ENCODE assay signal across 8 cellular contexts in the genomic region with DNA sequence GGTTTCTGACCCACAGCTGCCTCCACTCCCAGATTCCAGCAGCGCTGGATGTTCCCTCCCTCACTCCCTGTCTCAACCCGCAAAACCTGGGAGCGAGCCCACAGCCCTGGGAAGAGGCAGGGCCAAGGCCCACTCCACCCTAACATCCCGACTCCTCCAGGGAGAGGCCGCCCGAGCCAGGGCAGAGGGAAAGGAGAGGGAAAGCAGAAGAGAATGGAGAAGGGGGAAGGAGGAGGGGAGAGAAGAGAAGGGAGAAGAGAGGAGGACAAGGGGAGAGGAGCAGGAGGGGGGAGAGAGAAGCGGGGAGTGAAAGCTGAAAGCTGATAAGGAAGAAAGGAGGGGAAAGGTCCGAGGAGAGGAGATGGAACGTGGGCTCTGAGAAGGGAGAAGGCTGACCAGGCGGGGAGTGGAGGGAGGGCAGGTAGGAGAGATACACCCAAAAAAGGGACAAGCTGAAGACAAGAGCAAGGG.
DNase-seq lines count a peak whose midpoint lies in the region; ATAC-seq, FAIRE-seq and TF ChIP-seq lines count a peak whose summit lies in the region.

No MANE protein-coding gene starts in this region.

- H3K27ac ChIP-seq in HUES48 (ENCODE audit: low read depth, low read length) (no peak overlapping the region), GM12878 (ENCODE audit: control insufficient read depth, insufficient read depth) (no peak overlapping the region), keratinocyte (ENCODE audit: control insufficient read depth, insufficient read depth, low read length) (peak overlapping the region; percentile 19), stomach smooth muscle (ENCODE audit: low read length) (peak overlapping the region; percentile 49)

- TF ChIP-seq EP300 in GM12878 (IDR thresholded peaks at IDR 0.05; ENCODE audit: borderline replicate concordance in 1 of 2, control insufficient read depth in 1 of 2, low read depth in 2 of 2, low read length in 2 of 2) = no peak

- no peaks in the 10 kb centered on the region for H3K79me2 ChIP-seq in GM12878 (ENCODE audit: control insufficient read depth, insufficient read depth, low read length)
- no peaks in the 10 kb centered on the region for H3K79me2 ChIP-seq in keratinocyte (ENCODE audit: control insufficient read depth, insufficient read depth, low read length)

- H3K4me2 ChIP-seq in GM12878 (ENCODE audit: control insufficient read depth, insufficient read depth) (peak overlapping the region; percentile 15; the same call in 1 of the 2 replicates), keratinocyte (ENCODE audit: control insufficient read depth, extremely low read depth, insufficient read depth, low read depth, low read length) (peak overlapping the region; percentile 67)

- FAIRE-seq in GM12878 (lab: Jason Lieb, UNC) = no peak
- FAIRE-seq in keratinocyte (lab: Jason Lieb, UNC) = no peak

- H2AFZ ChIP-seq in GM12878 (ENCODE audit: control insufficient read depth, low read depth, low read length) = no peak overlapping the region
- H2AFZ ChIP-seq in keratinocyte (ENCODE audit: control insufficient read depth, low read length) = peak overlapping the region; percentile 63

- no TSS peak for BruUV-seq in GM12878 (replicated peaks; lab: Mats Ljungman, UMichigan)

- WGBS in GM12878 (ENCODE audit: insufficient coverage, insufficient replicate concordance, low lambda C conversion rate, missing lambda C conversion rate) = 28% methylated on average over 10 of the region's 10 CpGs

- in situ Hi-C loops in GM12878 (cut with MboI) = loop anchor here (10.0 to 25.0 kb wide), 2 partner anchors 551 to 1098 kb away; no protein-coding TSS in a partner anchor

- TF ChIP-seq CTCF in GM12878 (IDR thresholded peaks at IDR 0.05 in 2 of 3, conservative IDR thresholded peaks at IDR 0.05 in 1 of 3; ENCODE audit: control insufficient read depth in 2 of 3, extremely low read depth in 1 of 3, insufficient read depth in 1 of 3, low read depth in 3 of 3, low read length in 3 of 3) (no peak), keratinocyte (optimal IDR thresholded peaks at IDR 0.05 in 1 of 3, IDR thresholded peaks at IDR 0.05 in 1 of 3, conservative IDR thresholded peaks at IDR 0.05 in 1 of 3; ENCODE audit: extremely low read depth in 1 of 3, insufficient read depth in 2 of 3, low read length in 3 of 3) (no peak)

- intact Hi-C loops in GM12878 (cut with micrococcal nuclease; ENCODE audit: unreplicated experiment) = loop anchor here (10.0 kb wide), 1 partner anchor 131 kb away; no protein-coding TSS in a partner anchor

- no peak for DNase-seq in GM12878 (ENCODE audit: low read depth, low spot score)
- no peak for DNase-seq in keratinocyte (ENCODE audit: low read depth, low spot score)
- no peak for DNase-seq in left lobe of liver (ENCODE audit: low spot score)
- no peak for DNase-seq in middle frontal gyrus (ENCODE audit: extremely low spot score, low spot score)

- peak overlapping the region; percentile 55 for H3K4me3 ChIP-seq in HUES48 (ENCODE audit: low read depth, low read length)
- no peak overlapping the region for H3K4me3 ChIP-seq in GM12878
- H3K4me3 ChIP-seq in keratinocyte (ENCODE audit: control insufficient read depth in 2 of 3, extremely low read depth in 1 of 3, insufficient read depth in 2 of 3, low read depth in 1 of 3, low read length in 3 of 3) = peak overlapping the region in 2 of 3 experiments; percentile 2 to 50
- H3K4me3 ChIP-seq in stomach smooth muscle (ENCODE audit: low read length in 2 of 2) = peak overlapping the region; percentile 65 to 69

- no peaks in the 10 kb centered on the region for H3K9me1 ChIP-seq in keratinocyte (ENCODE audit: control insufficient read depth, extremely low read depth, insufficient read depth, low read length)

- H3K36me3 ChIP-seq in HUES48 (ENCODE audit: control insufficient read depth, insufficient read depth, low read length) (no peaks in the 10 kb centered on the region), GM12878 (ENCODE audit: control insufficient read depth in 2 of 2, insufficient read depth in 2 of 2, low read length in 1 of 2) (no peaks in the 10 kb centered on the region), keratinocyte (ENCODE audit: control insufficient read depth in 2 of 2, extremely low read depth in 1 of 2, insufficient read depth in 2 of 2, low read length in 2 of 2) (no peaks in the 10 kb centered on the region), stomach smooth muscle (ENCODE audit: control insufficient read depth in 2 of 2, insufficient read depth in 2 of 2, low read length in 2 of 2) (no peaks in the 10 kb centered on the region)

- H4K20me1 ChIP-seq in GM12878 (ENCODE audit: control insufficient read depth, insufficient read depth) = no peaks in the 10 kb centered on the region
- H4K20me1 ChIP-seq in keratinocyte (ENCODE audit: control insufficient read depth, extremely low read depth, insufficient read depth, low read length) = no peaks in the 10 kb centered on the region

- no peak overlapping the region for H3K9ac ChIP-seq in HUES48 (ENCODE audit: low read depth, low read length)
- no peak overlapping the region for H3K9ac ChIP-seq in GM12878 (ENCODE audit: control insufficient read depth, insufficient read depth, low read length)
- H3K9ac ChIP-seq in keratinocyte (ENCODE audit: control insufficient read depth, extremely low read depth, insufficient read depth, low read length) = peak overlapping the region; percentile 55
- peak overlapping the region; percentile 13 to 59 for H3K9ac ChIP-seq in stomach smooth muscle (ENCODE audit: low read length in 2 of 2)

- dilution Hi-C loops in keratinocyte (cut with MboI; ENCODE audit: extremely low pct_ligation_motif_present, low sequenced_read_pairs) = no loop called here

- CTCF ChIA-PET in GM12878 (lab: Yijun Ruan, JAX) = interaction anchor here (1.0 to 1.9 kb wide), 4 partner anchors 13 to 552 kb away, joined by 3 to 12 read pairs (median 4); partner anchors contain the start of gene EFNB1

- H3K4me1 ChIP-seq in HUES48 (ENCODE audit: control insufficient read depth, insufficient read depth, low read length) (peaks cover 5% of the 10 kb centered on the region; the same call in 1 of the 2 replicates), GM12878 (ENCODE audit: control insufficient read depth, insufficient read depth, low read length) (no peaks in the 10 kb centered on the region), keratinocyte (ENCODE audit: control insufficient read depth, extremely low read depth, insufficient read depth, low read length) (peaks cover 10% of the 10 kb centered on the region), stomach smooth muscle (ENCODE audit: control insufficient read depth, insufficient read depth, low read length) (peaks cover 29% of the 10 kb centered on the region)

- POLR2A ChIA-PET in GM12878 (lab: Charles Lee) = no interaction called here

- ATAC-seq in GM12878 (no peak), left lobe of liver (no peak), HG03342 (IDR thresholded peaks at IDR 0.05; ENCODE audit: unreplicated experiment) (no peak), GM19452 (IDR thresholded peaks at IDR 0.05; ENCODE audit: unreplicated experiment) (no peak)

- H3K9me3 ChIP-seq in HUES48 (ENCODE audit: control insufficient read depth, insufficient read depth, low read length) = peaks cover 19% of the 10 kb centered on the region; the same call in 1 of the 2 replicates
- H3K9me3 ChIP-seq in GM12878 (replicated peaks; ENCODE audit: control insufficient read depth, insufficient read depth, low read length) = no peaks in the 10 kb centered on the region
- no peaks in the 10 kb centered on the region for H3K9me3 ChIP-seq in keratinocyte (ENCODE audit: control insufficient read depth, low read depth, low read length)
- H3K9me3 ChIP-seq in stomach smooth muscle (ENCODE audit: control insufficient read depth in 2 of 2, low read length in 2 of 2) = no peaks in the 10 kb centered on the region

- TF ChIP-seq POLR2A in GM12878 (IDR thresholded peaks at IDR 0.05; ENCODE audit: low read depth, low read length) = no peak

- SMC1A ChIA-PET in GM12878 (lab: Charles Lee; ENCODE audit: uncharacterized antibody, unreplicated experiment) = interaction anchor here (0.6 to 1.4 kb wide), 3 partner anchors 10 to 1559 kb away, joined by 3 to 6 read pairs (median 4); no protein-coding TSS in a partner anchor

- peaks cover 58% of the 10 kb centered on the region for H3K27me3 ChIP-seq in HUES48 (ENCODE audit: control insufficient read depth, insufficient read depth, low read length)
- H3K27me3 ChIP-seq in GM12878 (replicated peaks in 1 of 2; ENCODE audit: control insufficient read depth in 2 of 2, insufficient read depth in 2 of 2, low read length in 1 of 2) = no peaks in the 10 kb centered on the region
- H3K27me3 ChIP-seq in keratinocyte (ENCODE audit: control insufficient read depth, extremely low read depth, insufficient read depth, low read length) = no peaks in the 10 kb centered on the region
- peaks cover 0 to 30% of the 10 kb centered on the region in 2 donors for H3K27me3 ChIP-seq in stomach smooth muscle (ENCODE audit: control insufficient read depth in 1 of 2, insufficient read depth in 2 of 2, low read length in 2 of 2)

- RAD21 ChIA-PET in GM12878 (lab: Charles Lee; ENCODE audit: unreplicated experiment) = interaction anchor here (0.6 kb wide), 1 partner anchor 458 kb away, joined by 3 read pairs; no protein-coding TSS in a partner anchor

- TF ChIP-seq RAD21 in GM12878 (IDR thresholded peaks at IDR 0.05; ENCODE audit: insufficient read depth, low read depth, low read length) = no peak

TF ChIP-seq in GM12878, 131 proteins besides CTCF, POLR2A, EP300 and RAD21 (continues in another document):
- TF ChIP-seq ZBTB11 (CRISPR knock-in tag; IDR thresholded peaks at IDR 0.05) = no peak
- no peak for TF ChIP-seq IKZF2 (IDR thresholded peaks at IDR 0.05)

Comparison
In these comparisons a context has a peak if more than half of its experiments do, and no peak if none do; other contexts are left out.
1. H3K27ac ChIP-seq: peak in keratinocyte (single experiment) and stomach smooth muscle (single experiment); none in HUES48 (single experiment) and GM12878 (single experiment).
2. H3K9ac ChIP-seq: peak in keratinocyte (single experiment) and stomach smooth muscle (2 of 2); none in HUES48 (single experiment) and GM12878 (single experiment).